ENCODE assay signal across 34 cellular contexts in genomic region chr13:110748271-110748670, GRCh38.
"Had no signal": no experiment of that assay in that cellular context is flagged by ENCODE, and none has a peak within 500 bp of the region (broad histone marks: within the 10 kb centered on the region; RNA-seq: fewer than 3 reads in every experiment).

No MANE protein-coding gene starts in this region.

- DNase-seq: Karpas-422, Kasumi-1, MG63, MM.1S, MV-4-11, NCI-H1048, NCI-H1092, NCI-H1092 treated with DMSO at 0.1 percent for 48 hours, NCI-H1105, NCI-H1105 treated with DMSO at 0.1 percent for 48 hours, NCI-H1417, NCI-H1417 treated with DMSO at 0.1 percent for 48 hours, NCI-H1436, NCI-H1436 treated with DMSO at 0.1 percent for 48 hours, NCI-H146, NCI-H1694, NCI-H1694 treated with DMSO at 0.1 percent for 48 hours, NCI-H187, NCI-H187 treated with DMSO at 0.1 percent for 48 hours, NCI-H1930, NCI-H2029, NCI-H2029 treated with DMSO at 0.1 percent for 48 hours, NCI-H2081, NCI-H2081 treated with DMSO at 0.1 percent for 48 hours, NCI-H2107, NCI-H2171, NCI-H2171 treated with DMSO at 0.1 percent for 48 hours, NCI-H2227 treated with DMSO at 0.1 percent for 48 hours, NCI-H226, NCI-H345, NCI-H446, NCI-H446 treated with DMSO at 0.1 percent for 48 hours, NCI-H510A, NCI-H524 had no signal

- H3K27me3 ChIP-seq: MG63 had no signal

- H3K4me3 ChIP-seq: MG63 had no signal

- H3K36me3 ChIP-seq: MG63 had no signal

- H3K9me3 ChIP-seq: MG63 had no signal
